In the genomic region with DNA sequence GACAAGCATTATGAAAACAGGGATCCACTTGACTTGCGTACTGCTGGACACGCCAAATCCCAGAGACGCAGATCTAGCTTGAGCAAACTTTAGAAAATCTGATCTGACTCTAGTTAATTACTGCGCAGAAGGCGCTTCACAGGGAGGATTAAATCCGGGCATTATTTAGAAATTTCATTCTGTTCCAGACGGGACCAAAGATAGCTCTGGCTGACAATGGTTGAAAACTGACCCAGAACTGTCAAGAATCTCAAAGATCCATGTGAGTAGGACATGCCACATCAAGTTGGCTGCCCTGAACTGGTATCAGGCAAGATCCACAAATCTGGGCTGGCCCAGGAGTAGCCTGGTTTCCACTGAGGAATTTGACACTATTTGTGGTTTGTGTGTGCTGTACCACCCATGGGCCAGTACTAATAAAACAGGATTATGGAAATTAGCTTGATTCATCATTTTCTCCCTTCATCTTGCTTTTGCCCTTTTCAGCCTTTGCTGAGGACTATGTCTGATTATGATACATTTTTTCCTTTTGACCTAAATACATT, we compare ENCODE assay signal across 26 cellular contexts.
A peak's percentile ranks its signal among the peaks of the same experiment; 100 is the strongest.
DNase-seq lines count a peak whose midpoint lies in the region; ATAC-seq and TF ChIP-seq lines count a peak whose summit lies in the region.
"Had no signal": no experiment of that assay in that cellular context is flagged by ENCODE, and none has a peak within 500 bp of the region (broad histone marks: within the 10 kb centered on the region; RNA-seq: fewer than 3 reads in every experiment).

No MANE protein-coding gene starts in this region.

- no peak overlapping the region for H4K8ac ChIP-seq in trophoblast cell (ENCODE audit: low read depth, low read length)

- H2AFZ ChIP-seq in DND-41 (ENCODE audit: low read depth, low read length), result no peak overlapping the region
- H2AFZ ChIP-seq in trophoblast cell (ENCODE audit: insufficient read depth, low read length, poor library complexity), result no peak overlapping the region

- no peaks in the 10 kb centered on the region for H3K27me3 ChIP-seq in DND-41 (ENCODE audit: insufficient read depth, low read length, poor library complexity)
- H3K27me3 ChIP-seq in WERI-Rb-1 (ENCODE audit: insufficient read depth, low read depth, severe bottlenecking), result no peaks in the 10 kb centered on the region
- no peaks in the 10 kb centered on the region for H3K27me3 ChIP-seq in trophoblast cell (ENCODE audit: insufficient read depth, low read length)
- H3K27me3 ChIP-seq: neutrophil, Peyer's patch, spleen, transverse colon had no signal

- H3K36me3 ChIP-seq in DND-41 (ENCODE audit: insufficient read depth, low read length) (no peaks in the 10 kb centered on the region), WERI-Rb-1 (no peaks in the 10 kb centered on the region), trophoblast cell (ENCODE audit: control insufficient read depth in 1 of 2, insufficient read depth in 2 of 2, low read length in 2 of 2) (peaks cover 0 to 2% of the 10 kb centered on the region in 2 experiments)
- H3K36me3 ChIP-seq: MG63, neutrophil, Peyer's patch, spleen, transverse colon had no signal

- no peak overlapping the region for H3K14ac ChIP-seq in trophoblast cell (ENCODE audit: low read length)

- H4K91ac ChIP-seq in trophoblast cell (ENCODE audit: low read depth, low read length), result no peak overlapping the region

- ATAC-seq in DND-41 (ENCODE audit: insufficient read depth, low read depth), result no peak
- ATAC-seq: left lobe of liver, right cardiac atrium had no signal

- H3K4me2 ChIP-seq in DND-41 (ENCODE audit: insufficient read depth, low read length) (no peak overlapping the region), trophoblast cell (ENCODE audit: low read length) (no peak overlapping the region)

- no peak overlapping the region for H3K23ac ChIP-seq in trophoblast cell (ENCODE audit: low read length)

- H2BK5ac ChIP-seq in trophoblast cell (ENCODE audit: low read depth, low read length, poor library complexity), result no peak overlapping the region

- H3K79me1 ChIP-seq in trophoblast cell (ENCODE audit: low read length), result no peaks in the 10 kb centered on the region

- H3K9me3 ChIP-seq in DND-41 (ENCODE audit: insufficient read depth, low read length, severe bottlenecking) (no peaks in the 10 kb centered on the region), WERI-Rb-1 (ENCODE audit: severe bottlenecking) (no peaks in the 10 kb centered on the region), trophoblast cell (ENCODE audit: insufficient read depth, low read depth, low read length) (no peaks in the 10 kb centered on the region)
- H3K9me3 ChIP-seq: MG63, neutrophil, Peyer's patch, spleen, transverse colon had no signal

- no peak overlapping the region for H2BK12ac ChIP-seq in trophoblast cell (ENCODE audit: low read length)

- WGBS in trophoblast cell (ENCODE audit: extremely low coverage, insufficient coverage, insufficient read length), result no CpG with 5 or more reads among the region's 7 CpGs

- H3K4me1 ChIP-seq in DND-41 (ENCODE audit: insufficient read depth, low read length), result peaks cover 30% of the 10 kb centered on the region
- H3K4me1 ChIP-seq in trophoblast cell (ENCODE audit: control insufficient read depth in 1 of 2, insufficient read depth in 2 of 2, low read length in 2 of 2), result no peaks in the 10 kb centered on the region
- H3K4me1 ChIP-seq: Peyer's patch, transverse colon had no signal

- H3K79me2 ChIP-seq in DND-41 (ENCODE audit: insufficient read depth, low read length) (peaks cover 61% of the 10 kb centered on the region), trophoblast cell (ENCODE audit: control insufficient read depth, insufficient read depth, low read length, poor library complexity) (no peaks in the 10 kb centered on the region)

- H3K9ac ChIP-seq in DND-41 (ENCODE audit: low read depth, low read length), result no peak overlapping the region
- H3K9ac ChIP-seq in trophoblast cell (ENCODE audit: low read length), result no peak overlapping the region

- H4K12ac ChIP-seq in trophoblast cell (ENCODE audit: low read depth, low read length), result no peak overlapping the region

- no peak overlapping the region for H3K4ac ChIP-seq in trophoblast cell (ENCODE audit: low read depth, low read length)

- H3K4me3 ChIP-seq in DND-41 (ENCODE audit: low read depth in 1 of 2, low read length in 2 of 2) (no peak overlapping the region), WERI-Rb-1 (ENCODE audit: low read depth, low read length) (peak overlapping the region; percentile 2; the same call in 1 of the 2 replicates), retinal pigment epithelial cell (ENCODE audit: low read length) (no peak overlapping the region), trophoblast cell (ENCODE audit: low read depth, low read length) (no peak overlapping the region)
- H3K4me3 ChIP-seq: MG63, Peyer's patch, spleen, transverse colon had no signal

- no peaks in the 10 kb centered on the region; the same call in 1 of the 2 replicates for H4K20me1 ChIP-seq in DND-41 (ENCODE audit: insufficient read depth, low read length)

- H2AK5ac ChIP-seq in trophoblast cell (ENCODE audit: low read length), result no peak overlapping the region

- TF ChIP-seq CTCF in DND-41 (IDR thresholded peaks at IDR 0.05; ENCODE audit: borderline replicate concordance, extremely low read depth, low read length, poor library complexity, severe bottlenecking) (no peak), WERI-Rb-1 (IDR thresholded peaks at IDR 0.05; ENCODE audit: low read depth, low read length) (no peak), retinal pigment epithelial cell (conservative IDR thresholded peaks at IDR 0.05; ENCODE audit: low read depth, low read length) (no peak)

- no peak overlapping the region for H2BK120ac ChIP-seq in trophoblast cell (ENCODE audit: insufficient read depth, low read length, poor library complexity)

- DNase-seq in DND-41 (no peak), LHCN-M2 (ENCODE audit: low read depth) (peak; percentile 32), WERI-Rb-1 (peak; percentile 45), retinal pigment epithelial cell (ENCODE audit: low read depth) (peak; percentile 46), trophoblast cell (no peak), Kasumi-1 (lab: John Stamatoyannopoulos, UW) (no peak)
- no peak for DNase-seq in activated CD4-positive, alpha-beta T cell treated with anti-CD3 and anti-CD28 coated beads, Interleukin-2, amount 50 U/mL, for 48 hours
- DNase-seq: activated naive CD8-positive, alpha-beta T cell treated with anti-CD3 and anti-CD28 coated beads, Interleukin-2, amount 10 ng/mL, durations not matched to agents 7 days and 5 days; DMS79; glutamatergic neuron; H7; mesenchymal stem cell; MG63; NCI-H1105; NCI-H187; NCI-H2171; NCI-H510A; Peyer's patch; posterior cingulate gyrus; right cardiac atrium; SHP77; spleen; stimulated activated CD4-positive, alpha-beta T cell treated with anti-CD3 and anti-CD28 coated beads, Interleukin-2, amount 100 ng/mL, for 24 hours; transverse colon had no signal

- H3K18ac ChIP-seq in trophoblast cell (ENCODE audit: low read length), result no peak overlapping the region

- H3K27ac ChIP-seq in DND-41 (ENCODE audit: low read length) (0 out of 2 replicates have a peak overlapping the region, but pooled peaks have one; percentile 11), WERI-Rb-1 (no peak overlapping the region), trophoblast cell (ENCODE audit: low read depth, low read length) (no peak overlapping the region)
- H3K27ac ChIP-seq: neutrophil, Peyer's patch, transverse colon had no signal

Comparison
In these comparisons a context has a peak if more than half of its experiments do, and no peak if none do; other contexts are left out.
1. DNase-seq: peak in LHCN-M2 (single experiment), WERI-Rb-1 (single experiment) and retinal pigment epithelial cell (single experiment); none in DND-41 (single experiment), trophoblast cell (0 of 2), Kasumi-1 (0 of 2) and activated CD4-positive, alpha-beta T cell treated with anti-CD3 and anti-CD28 coated beads, Interleukin-2, amount 50 U/mL, for 48 hours (0 of 2).